8 cellular contexts compared by ENCODE assay signal in genomic region chr12:1804545-1805332, GRCh38. TPM values are rescaled to one million over a fixed set of nuclear protein-coding genes. Genes with fewer than 3 reads are reported as not detected.
DNase-seq lines count a peak whose midpoint lies in the region; ATAC-seq and TF ChIP-seq lines count a peak whose summit lies in the region.

No MANE protein-coding gene starts in this region.

- TF ChIP-seq CTCF in GM12864 (IDR thresholded peaks at IDR 0.05; ENCODE audit: low read depth, low read length, missing control alignments) (no peak), heart right ventricle (IDR thresholded peaks at IDR 0.05) (no peak)

- DNase-seq in GM12864 (ENCODE audit: low read depth) (peak; percentile 75), NCI-H1417 (lab: John Stamatoyannopoulos, UW) (peak; percentile 52 to 79 (median 73)), SW480 (ENCODE audit: low spot score) (peak; percentile 88), heart right ventricle (peak; percentile 86 to 93), retina (peak; percentile 84)
- DNase-seq in activated naive CD8-positive, alpha-beta T cell treated with anti-CD3 and anti-CD28 coated beads, Interleukin-2, amount 10 ng/mL, durations not matched to agents 7 days and 5 days = peak; percentile 77

- H3K27ac Mint-ChIP-seq in activated naive CD8-positive, alpha-beta T cell treated with anti-CD3 and anti-CD28 coated beads, Interleukin-2, amount 10 ng/mL, durations not matched to agents 7 days and 5 days = peak overlapping the region; percentile 75

- no peaks in the 10 kb centered on the region for H3K36me3 Mint-ChIP-seq in activated naive CD8-positive, alpha-beta T cell treated with anti-CD3 and anti-CD28 coated beads, Interleukin-2, amount 10 ng/mL, durations not matched to agents 7 days and 5 days

- WGBS in heart right ventricle, 2 donors = 62 to 66% methylated on average over 25 of the region's 25 CpGs

- POLR2A ChIA-PET in activated naive CD8-positive, alpha-beta T cell treated with anti-CD3 and anti-CD28 coated beads, Interleukin-2, amount 10 ng/mL, durations not matched to agents 7 days and 5 days (lab: Charles Lee) = no interaction called here

- no peaks in the 10 kb centered on the region for H3K27me3 ChIP-seq in heart right ventricle

- no peaks in the 10 kb centered on the region for H3K36me3 ChIP-seq in heart right ventricle

- H3K4me3 ChIP-seq in GM12864 (ENCODE audit: low read depth, low read length) (no peak overlapping the region), heart right ventricle (no peak overlapping the region)

- H3K4me1 ChIP-seq in heart right ventricle = peaks cover 3 to 34% (median 14%) of the 10 kb centered on the region in 9 donors

- peaks cover 7% of the 10 kb centered on the region for H3K4me1 Mint-ChIP-seq in activated naive CD8-positive, alpha-beta T cell treated with anti-CD3 and anti-CD28 coated beads, Interleukin-2, amount 10 ng/mL, durations not matched to agents 7 days and 5 days

- intact Hi-C loops in heart right ventricle (cut with DNase I) = loop anchor here in 5 of 10 donors (5.0 to 10.0 kb wide), 5 partner anchors 220 to 980 kb away; no protein-coding TSS in a partner anchor

- peak overlapping the region; percentile 2 for H3K4me3 Mint-ChIP-seq in activated naive CD8-positive, alpha-beta T cell treated with anti-CD3 and anti-CD28 coated beads, Interleukin-2, amount 10 ng/mL, durations not matched to agents 7 days and 5 days

- ATAC-seq in HG02623 (IDR thresholded peaks at IDR 0.05; ENCODE audit: unreplicated experiment) (peak; percentile 84), heart right ventricle (peak; percentile 51 to 92 (median 86)), GM21737 (IDR thresholded peaks at IDR 0.05; ENCODE audit: unreplicated experiment) (no peak)
- peak; percentile 93 for ATAC-seq in activated naive CD8-positive, alpha-beta T cell treated with anti-CD3 and anti-CD28 coated beads, Interleukin-2, amount 10 ng/mL, durations not matched to agents 7 days and 5 days (ENCODE audit: low read depth)

- peaks cover 1% of the 10 kb centered on the region for H3K9me3 Mint-ChIP-seq in activated naive CD8-positive, alpha-beta T cell treated with anti-CD3 and anti-CD28 coated beads, Interleukin-2, amount 10 ng/mL, durations not matched to agents 7 days and 5 days

- no peaks in the 10 kb centered on the region for H3K27me3 Mint-ChIP-seq in activated naive CD8-positive, alpha-beta T cell treated with anti-CD3 and anti-CD28 coated beads, Interleukin-2, amount 10 ng/mL, durations not matched to agents 7 days and 5 days

- H3K27ac ChIP-seq in heart right ventricle = peak overlapping the region in 6 of 10 donors; percentile 19 to 77 (median 42)

- no peaks in the 10 kb centered on the region for H3K9me3 ChIP-seq in heart right ventricle

RNA-seq across cellular contexts. Expression of gene LRTM2, which starts 15.6 kb away (rescaled TPM):
- total RNA-seq in activated naive CD8-positive, alpha-beta T cell treated with anti-CD3 and anti-CD28 coated beads, Interleukin-2, amount 10 ng/mL, durations not matched to agents 7 days and 5 days = not detected
- total RNA-seq in heart right ventricle = not detected
- polyA plus RNA-seq in heart right ventricle = not detected
